Comparison of ENCODE assay signal across 20 cellular contexts in genomic region chr2:142883526-142883925, GRCh38. TPM values are rescaled to one million over a fixed set of nuclear protein-coding genes. Genes with fewer than 3 reads are reported as not detected.
"Had no signal": no experiment of that assay in that cellular context is flagged by ENCODE, and none has a peak within 500 bp of the region (broad histone marks: within the 10 kb centered on the region; RNA-seq: fewer than 3 reads in every experiment).

No MANE protein-coding gene starts in this region.

- H3K27me3 ChIP-seq: brain microvascular endothelial cell, esophagus muscularis mucosa, neutrophil, pancreas had no signal

- H3K4me3 ChIP-seq: esophagus muscularis mucosa, pancreas had no signal

- FAIRE-seq: pancreas had no signal

- H3K4me1 ChIP-seq: esophagus muscularis mucosa, pancreas had no signal

- ATAC-seq: activated CD8-positive, alpha-beta T cell treated with anti-CD3 and anti-CD28 coated beads, Interleukin-2, amount 10 ng/mL, durations not matched to agents 7 days and 5 days; natural killer cell; pancreas; sciatic nerve had no signal

- H3K36me3 ChIP-seq: brain microvascular endothelial cell, esophagus muscularis mucosa, neutrophil, pancreas had no signal

- H3K27ac ChIP-seq: brain microvascular endothelial cell, esophagus muscularis mucosa, neutrophil, pancreas had no signal

- H3K9me3 ChIP-seq: esophagus muscularis mucosa, neutrophil, pancreas had no signal

- DNase-seq: activated CD4-positive, alpha-beta T cell treated with anti-CD3 and anti-CD28 coated beads, Interleukin-2, amount 10 ng/mL, durations not matched to agents 7 days and 5 days; activated CD4-positive, CD25-positive, alpha-beta regulatory T cell; activated CD8-positive, alpha-beta memory T cell treated with anti-CD3 and anti-CD28 coated beads, Interleukin-2, amount 50 U/mL, for 4 hours; activated CD8-positive, alpha-beta T cell treated with anti-CD3 and anti-CD28 coated beads, Interleukin-2, amount 10 ng/mL, durations not matched to agents 7 days and 5 days; activated effector memory CD4-positive, alpha-beta T cell treated with Interleukin-2 at 50 U/mL for 16 hours; activated naive CD4-positive, alpha-beta T cell treated with anti-CD3 and anti-CD28 coated beads, Interleukin-2, amount 10 ng/mL, durations not matched to agents 7 days and 5 days; activated T-cell treated with anti-CD3 and anti-CD28 coated beads, Interleukin-2, amount 50 U/mL, for 48 hours; aorta; brain microvascular endothelial cell; cortex of kidney; effector CD4-positive, alpha-beta T cell; mesendoderm; natural killer cell; pancreas; stimulated activated CD4-positive, alpha-beta T cell treated with anti-CD3 and anti-CD28 coated beads, Interleukin-4, amount 100 ng/mL, for 24 hours; stimulated activated naive CD4-positive, alpha-beta T cell; T1000 had no signal

RNA-seq across cellular contexts. Expression of gene KYNU, which starts 6.1 kb away (rescaled TPM):
- total RNA-seq: activated CD4-positive, alpha-beta T cell treated with anti-CD3 and anti-CD28 coated beads, Interleukin-2, amount 10 ng/mL, durations not matched to agents 7 days and 5 days; activated CD8-positive, alpha-beta T cell treated with anti-CD3 and anti-CD28 coated beads, Interleukin-2, amount 10 ng/mL, durations not matched to agents 7 days and 5 days had no signal
